9 cellular contexts compared by ENCODE assay signal in genomic region chr20:52192296-52193007, GRCh38. TPM values are rescaled to one million over a fixed set of nuclear protein-coding genes. Genes with fewer than 3 reads are reported as not detected.
A peak's percentile ranks its signal among the peaks of the same experiment; 100 is the strongest.
DNase-seq lines count a peak whose midpoint lies in the region; ATAC-seq, FAIRE-seq and TF ChIP-seq lines count a peak whose summit lies in the region.
"Had no signal": no experiment of that assay in that cellular context is flagged by ENCODE, and none has a peak within 500 bp of the region (broad histone marks: within the 10 kb centered on the region; RNA-seq: fewer than 3 reads in every experiment).

No MANE protein-coding gene starts in this region.

- no peak for FAIRE-seq in H54 (lab: Jason Lieb, UNC)
- FAIRE-seq: frontal cortex had no signal

- 28% methylated on average over 6 of the region's 16 CpGs for WGBS in mammary epithelial cell (ENCODE audit: low coverage, missing lambda C conversion rate)

- peak overlapping the region; percentile 88 to 100 (median 96) for H3K4me3 ChIP-seq in mammary epithelial cell (replicated peaks in 1 of 3; ENCODE audit: insufficient read depth in 1 of 3, low read depth in 2 of 3, low read length in 3 of 3)

- peak in 1 of 2 donors; percentile 32 for TF ChIP-seq CTCF in mammary epithelial cell (conservative IDR thresholded peaks at IDR 0.05 in 1 of 2, IDR thresholded peaks at IDR 0.05 in 1 of 2; ENCODE audit: extremely low read depth in 1 of 2, insufficient read depth in 1 of 2, low read depth in 1 of 2, low read length in 2 of 2)

- peaks cover 29% of the 10 kb centered on the region for H3K79me2 ChIP-seq in mammary epithelial cell (ENCODE audit: insufficient read depth, low read length)

- peak; percentile 38 for DNase-seq in DMS53 treated with DMSO at 0.1 percent for 48 hours (lab: John Stamatoyannopoulos, UW; ENCODE audit: unreplicated experiment)
- peak; percentile 30 for DNase-seq in GM19238 (ENCODE audit: insufficient read length, low spot score)
- peak; percentile 43 for DNase-seq in NOMO-1 treated with dmso at 0.1 percent for 144 hours (lab: John Stamatoyannopoulos, UW; ENCODE audit: unreplicated experiment)
- DNase-seq in mammary epithelial cell: no peak
- DNase-seq in left kidney (ENCODE audit: low read depth, low spot score): peak; percentile 84
- peak; percentile 0 for DNase-seq in stromal cell of bone marrow (ENCODE audit: low read depth)
- DNase-seq in H54 (ENCODE audit: insufficient read length, low spot score): no peak

- peak overlapping the region; percentile 94 for H2AFZ ChIP-seq in mammary epithelial cell (ENCODE audit: low read depth, low read length)

- no peaks in the 10 kb centered on the region for H3K27me3 ChIP-seq in mammary epithelial cell (ENCODE audit: insufficient read depth, low read length)

- H3K4me2 ChIP-seq in mammary epithelial cell (ENCODE audit: insufficient read depth, low read depth, low read length): peak overlapping the region; percentile 88

- peak overlapping the region; percentile 82 for H3K27ac ChIP-seq in mammary epithelial cell (ENCODE audit: insufficient read depth, low read depth, low read length)

- no peaks in the 10 kb centered on the region for H3K36me3 ChIP-seq in mammary epithelial cell (ENCODE audit: insufficient read depth, low read length)

- no peaks in the 10 kb centered on the region for H4K20me1 ChIP-seq in mammary epithelial cell (ENCODE audit: insufficient read depth, low read length)

- no TSS peak for BruUV-seq in mammary epithelial cell (replicated peaks; lab: Mats Ljungman, UMichigan)

- peak overlapping the region; percentile 17 for H3K9ac ChIP-seq in mammary epithelial cell (ENCODE audit: insufficient read depth, low read length)

- H3K9me3 ChIP-seq in mammary epithelial cell (replicated peaks; ENCODE audit: insufficient read depth, low read length): no peaks in the 10 kb centered on the region

- ATAC-seq in HG03175 (IDR thresholded peaks at IDR 0.05; ENCODE audit: unreplicated experiment): peak; percentile 49

- intact Hi-C loops in mammary epithelial cell (cut with micrococcal nuclease): no loop called here

- in situ Hi-C loops in mammary epithelial cell (cut with MboI; ENCODE audit: low sequenced_read_pairs in 2 of 2): no loop called here

- no peak for TF ChIP-seq POLR2A in H54 (IDR thresholded peaks at IDR 0.05; ENCODE audit: low read depth, low read length)

- dilution Hi-C loops in mammary epithelial cell (cut with HindIII; ENCODE audit: low sequenced_read_pairs): no loop called here

- peaks cover 14% of the 10 kb centered on the region for H3K4me1 ChIP-seq in mammary epithelial cell (ENCODE audit: insufficient read depth, low read length)

- CTCF ChIA-PET in mammary epithelial cell (lab: Charles Lee; ENCODE audit: low non-redundant PET): no interaction called here

RNA-seq across cellular contexts. Expression of gene ZFP64, which starts 0.9 kb away (rescaled TPM):
- total RNA-seq in mammary epithelial cell: 10 to 100 TPM; 18.6 to 20.8 TPM
- polyA plus RNA-seq in mammary epithelial cell: 17.1 TPM
- polyA minus RNA-seq in mammary epithelial cell: 98.9 TPM

Comparison
In these comparisons a context has a peak if more than half of its experiments do, and no peak if none do; other contexts are left out.
1. DNase-seq: peak in DMS53 treated with DMSO at 0.1 percent for 48 hours (single experiment), GM19238 (single experiment), NOMO-1 treated with dmso at 0.1 percent for 144 hours (single experiment), left kidney (single experiment) and stromal cell of bone marrow (single experiment); none in mammary epithelial cell (single experiment) and H54 (single experiment).